ENCODE assay signal across 9 cellular contexts in genomic region chr15:54354341-54354740, GRCh38.
"Had no signal": no experiment of that assay in that cellular context is flagged by ENCODE, and none has a peak within 500 bp of the region (broad histone marks: within the 10 kb centered on the region; RNA-seq: fewer than 3 reads in every experiment).

No MANE protein-coding gene starts in this region.

- H3K27ac Mint-ChIP-seq: HFFc6 had no signal

- H3K27ac ChIP-seq: GM23248 had no signal

- H3K9me3 ChIP-seq: HAP-1 had no signal

- H3K36me3 ChIP-seq: HAP-1 had no signal

- H3K4me1 ChIP-seq: HAP-1 had no signal

- H3K4me3 ChIP-seq: GM23248, HAP-1, K562 had no signal

- H3K9ac ChIP-seq: GM23248 had no signal

- DNase-seq: GM23248, GOT3, H7, HFFc6, IMR-90 had no signal

- H3K4me3 Mint-ChIP-seq: HFFc6 had no signal

- FAIRE-seq: HTR-8/SVneo, K562 had no signal

- H2AFZ ChIP-seq: GM23248 had no signal

- ATAC-seq: HCT116, K562 had no signal
